ENCODE assay signal across 26 cellular contexts in genomic region chr7:127270093-127270492, GRCh38. TPM values are rescaled to one million over a fixed set of nuclear protein-coding genes. Genes with fewer than 3 reads are reported as not detected.
DNase-seq lines count a peak whose midpoint lies in the region; ATAC-seq, FAIRE-seq and TF ChIP-seq lines count a peak whose summit lies in the region.
"Had no signal": no experiment of that assay in that cellular context is flagged by ENCODE, and none has a peak within 500 bp of the region (broad histone marks: within the 10 kb centered on the region; RNA-seq: fewer than 3 reads in every experiment).

No MANE protein-coding gene starts in this region.

- H3K36me3 Mint-ChIP-seq in CD8-positive, alpha-beta T cell: no peaks in the 10 kb centered on the region

- H3K27ac Mint-ChIP-seq in CD8-positive, alpha-beta T cell: no peak overlapping the region
- H3K27ac Mint-ChIP-seq: CD4-positive, alpha-beta T cell; CD8-positive, alpha-beta memory T cell had no signal

- H3K4me3 ChIP-seq in HepG2 (replicated peaks in 1 of 3; ENCODE audit: insufficient read depth in 1 of 3, low read depth in 2 of 3, low read length in 3 of 3) (no peak overlapping the region), right lobe of liver (no peak overlapping the region), K562 (no peak overlapping the region), BE2C (ENCODE audit: low read depth, low read length) (no peak overlapping the region)
- H3K4me3 ChIP-seq in CD8-positive, alpha-beta T cell (ENCODE audit: low read depth, low read length): no peak overlapping the region
- H3K4me3 ChIP-seq: BLaER1 treated with 17β-estradiol and CSF1 and Interleukin-3, amounts not matched to agents 10 nM and 100 nM; GM12878 had no signal

- TF ChIP-seq EP300 in HepG2 (IDR thresholded peaks at IDR 0.05; ENCODE audit: low read depth in 2 of 2, low read length in 2 of 2): no peak
- TF ChIP-seq EP300 in HepG2 (CRISPR knock-in tag; IDR thresholded peaks at IDR 0.05; ENCODE audit: borderline replicate concordance): no peak
- TF ChIP-seq EP300 in K562 (IDR thresholded peaks at IDR 0.05; ENCODE audit: low read length): no peak

- no peak overlapping the region for H3K4me3 Mint-ChIP-seq in CD8-positive, alpha-beta T cell
- H3K4me3 Mint-ChIP-seq: CD4-positive, alpha-beta T cell; CD8-positive, alpha-beta memory T cell had no signal

- TF ChIP-seq CTCF in HepG2 (CRISPR knock-in tag; IDR thresholded peaks at IDR 0.05) (no peak), right lobe of liver (IDR thresholded peaks at IDR 0.05) (no peak), K562 (IDR thresholded peaks at IDR 0.05 in 2 of 3, conservative IDR thresholded peaks at IDR 0.05 in 1 of 3; ENCODE audit: insufficient read depth in 2 of 3, low read depth in 1 of 3, low read length in 3 of 3) (no peak), BE2C (IDR thresholded peaks at IDR 0.05; ENCODE audit: low read depth, low read length) (no peak)
- TF ChIP-seq CTCF in CD8-positive, alpha-beta T cell (IDR thresholded peaks at IDR 0.05): no peak

- H3K4me2 ChIP-seq in HepG2 (ENCODE audit: low read depth, low read length): no peak overlapping the region
- H3K4me2 ChIP-seq in K562 (ENCODE audit: insufficient read depth, low read length): no peak overlapping the region
- H3K4me2 ChIP-seq: BLaER1 treated with 17β-estradiol and CSF1 and Interleukin-3, amounts not matched to agents 10 nM and 100 nM had no signal

- ATAC-seq in HepG2 (no peak), right lobe of liver (no peak), K562 (no peak)
- no peak for ATAC-seq in CD8-positive, alpha-beta T cell
- ATAC-seq: GM12878 had no signal

- H3K9me3 Mint-ChIP-seq in CD8-positive, alpha-beta T cell: no peaks in the 10 kb centered on the region
- H3K9me3 Mint-ChIP-seq: CD4-positive, alpha-beta T cell had no signal

- TF ChIP-seq RAD21 in HepG2 (CRISPR knock-in tag; IDR thresholded peaks at IDR 0.05): no peak
- TF ChIP-seq RAD21 in K562 (CRISPR knock-in tag; conservative IDR thresholded peaks at IDR 0.05 in 1 of 2, IDR thresholded peaks at IDR 0.05 in 1 of 2): no peak

- CTCF ChIA-PET in HepG2 (lab: Yijun Ruan, JAX; ENCODE audit: low intra/inter-chr PET ratio, low total read pairs) (no interaction called here), K562 (lab: Yijun Ruan, JAX; ENCODE audit: low intra/inter-chr PET ratio) (no interaction called here)
- CTCF ChIA-PET in CD8-positive, alpha-beta T cell (lab: Charles Lee): no interaction called here

- in situ Hi-C loops in HepG2 (cut with HindIII; ENCODE audit: extremely low pct_ligation_motif_present, low pct_unique_long_range_greater_than_20kb) (no loop called here), K562 (cut with MboI) (no loop called here)

- H3K36me3 ChIP-seq in HepG2 (replicated peaks in 1 of 2; ENCODE audit: control insufficient read depth in 1 of 2, insufficient read depth in 2 of 2, low read length in 2 of 2) (no peaks in the 10 kb centered on the region), right lobe of liver (no peaks in the 10 kb centered on the region), K562 (ENCODE audit: control insufficient read depth, insufficient read depth, low read length) (no peaks in the 10 kb centered on the region), BE2C (no peaks in the 10 kb centered on the region)
- no peaks in the 10 kb centered on the region for H3K36me3 ChIP-seq in CD8-positive, alpha-beta T cell (ENCODE audit: insufficient read depth, low read length)
- H3K36me3 ChIP-seq: BLaER1 treated with 17β-estradiol and CSF1 and Interleukin-3, amounts not matched to agents 10 nM and 100 nM had no signal

- H3K9me3 ChIP-seq in HepG2 (ENCODE audit: low read length) (no peaks in the 10 kb centered on the region), right lobe of liver (no peaks in the 10 kb centered on the region), K562 (replicated peaks; ENCODE audit: control insufficient read depth, insufficient read depth, low read depth, low read length) (no peaks in the 10 kb centered on the region), BE2C (no peaks in the 10 kb centered on the region)
- H3K9me3 ChIP-seq in CD8-positive, alpha-beta T cell (ENCODE audit: low read length): no peaks in the 10 kb centered on the region
- H3K9me3 ChIP-seq: BLaER1 treated with 17β-estradiol and CSF1 and Interleukin-3, amounts not matched to agents 10 nM and 100 nM had no signal

- intact Hi-C loops in HepG2 (cut with micrococcal nuclease; ENCODE audit: unreplicated experiment) (no loop called here), right lobe of liver (cut with DNase I) (no loop called here), K562 (cut with micrococcal nuclease) (no loop called here)
- intact Hi-C loops in CD8-positive, alpha-beta T cell (cut with DNase I, micrococcal nuclease): no loop called here

- FAIRE-seq in HepG2 (lab: Jason Lieb, UNC) (no peak), K562 (lab: Jason Lieb, UNC) (no peak)
- FAIRE-seq: GM12878, GM12892, GM18507 had no signal

- H3K27ac ChIP-seq in HepG2 (ENCODE audit: extremely low read length, insufficient read depth, low read length) (no peak overlapping the region), right lobe of liver (no peak overlapping the region), K562 (ENCODE audit: extremely low read depth, low read depth, low read length) (no peak overlapping the region)
- H3K27ac ChIP-seq in CD8-positive, alpha-beta T cell (ENCODE audit: low read depth, low read length): no peak overlapping the region
- H3K27ac ChIP-seq: 22Rv1; BLaER1 treated with 17β-estradiol and CSF1 and Interleukin-3, amounts not matched to agents 10 nM and 100 nM; C4-2B had no signal

- H3K4me1 ChIP-seq in HepG2 (ENCODE audit: insufficient read depth, low read length) (no peaks in the 10 kb centered on the region), right lobe of liver (no peaks in the 10 kb centered on the region), K562 (replicated peaks in 1 of 2; ENCODE audit: control insufficient read depth in 2 of 2, insufficient read depth in 2 of 2, low read length in 2 of 2) (no peaks in the 10 kb centered on the region), BE2C (no peaks in the 10 kb centered on the region)
- H3K4me1 ChIP-seq in CD8-positive, alpha-beta T cell (ENCODE audit: insufficient read depth, low read length): no peaks in the 10 kb centered on the region
- H3K4me1 ChIP-seq: BLaER1 treated with 17β-estradiol and CSF1 and Interleukin-3, amounts not matched to agents 10 nM and 100 nM had no signal

- H2AFZ ChIP-seq in HepG2 (ENCODE audit: low read length): no peak overlapping the region
- H2AFZ ChIP-seq in K562 (ENCODE audit: low read depth, low read length): no peak overlapping the region

- POLR2A ChIA-PET in HepG2 (lab: Yijun Ruan, JAX): no interaction called here
- POLR2A ChIA-PET in K562 (lab: Yijun Ruan, JAX): interaction anchor here (0.6 kb wide), 1 partner anchor 13 kb away, joined by 3 read pairs; no protein-coding TSS in a partner anchor
- POLR2A ChIA-PET in CD8-positive, alpha-beta T cell (lab: Charles Lee): no interaction called here

- TF ChIP-seq POLR2A in HepG2 (IDR thresholded peaks at IDR 0.05; ENCODE audit: insufficient read depth in 1 of 2, low read depth in 2 of 2, low read length in 2 of 2) (no peak), right lobe of liver (IDR thresholded peaks at IDR 0.05) (no peak), K562 (conservative IDR thresholded peaks at IDR 0.05) (no peak)

- H3K9ac ChIP-seq in HepG2 (ENCODE audit: insufficient read depth, low read depth, low read length) (no peak overlapping the region), K562 (ENCODE audit: insufficient read depth in 1 of 2, low read depth in 2 of 2, low read length in 2 of 2) (no peak overlapping the region)
- H3K9ac ChIP-seq: BLaER1 treated with 17β-estradiol and CSF1 and Interleukin-3, amounts not matched to agents 10 nM and 100 nM had no signal

- no peaks in the 10 kb centered on the region for H3K9me1 ChIP-seq in K562 (ENCODE audit: control insufficient read depth, insufficient read depth, low read length)

- WGBS in HepG2 (ENCODE audit: low lambda C conversion rate): 85% methylated on average over 1 of the region's 1 CpG
- WGBS in right lobe of liver (ENCODE audit: insufficient coverage, low coverage, low lambda C conversion rate, missing lambda C conversion rate): 89% methylated on average over 1 of the region's 1 CpG
- WGBS in K562 (ENCODE audit: insufficient coverage, low coverage, missing lambda C conversion rate): 0% methylated on average over 1 of the region's 1 CpG

- H3K4me1 Mint-ChIP-seq in CD8-positive, alpha-beta T cell (ENCODE audit: low read depth): no peaks in the 10 kb centered on the region
- H3K4me1 Mint-ChIP-seq: CD8-positive, alpha-beta memory T cell had no signal

- no peaks in the 10 kb centered on the region for H3K79me2 ChIP-seq in HepG2 (ENCODE audit: insufficient read depth, low read length)
- H3K79me2 ChIP-seq in K562 (ENCODE audit: control insufficient read depth, insufficient read depth, low read length): no peaks in the 10 kb centered on the region

- DNase-seq in HepG2 (ENCODE audit: low spot score) (no peak), right lobe of liver (no peak), K562 (ENCODE audit: extremely low read depth in 1 of 4, low spot score in 3 of 4) (no peak), BE2C (no peak)
- no peak for DNase-seq in CD8-positive, alpha-beta T cell
- DNase-seq: ACHN; CD4-positive, alpha-beta T cell; CD8-positive, alpha-beta memory T cell; COR-L47; DMS 273 treated with DMSO at 0.1 percent for 48 hours; DMS153; DMS53; DMS79; DND-41; EL; GDM1 had no signal

- H4K20me1 ChIP-seq in HepG2 (ENCODE audit: insufficient read depth, low read length) (no peaks in the 10 kb centered on the region), K562 (replicated peaks; ENCODE audit: control insufficient read depth, insufficient read depth, low read length) (no peaks in the 10 kb centered on the region)
- H4K20me1 ChIP-seq: BLaER1 treated with 17β-estradiol and CSF1 and Interleukin-3, amounts not matched to agents 10 nM and 100 nM had no signal

- BruUV-seq in HepG2 (replicated peaks; lab: Mats Ljungman, UMichigan) (no TSS peak), K562 (replicated peaks; lab: Mats Ljungman, UMichigan) (no TSS peak)

- H3K27me3 ChIP-seq in HepG2 (ENCODE audit: control insufficient read depth in 1 of 2, insufficient read depth in 2 of 2, low read length in 2 of 2) (no peaks in the 10 kb centered on the region), right lobe of liver (no peaks in the 10 kb centered on the region), K562 (ENCODE audit: control insufficient read depth in 2 of 2, insufficient read depth in 2 of 2, low read length in 2 of 2) (no peaks in the 10 kb centered on the region), BE2C (peaks cover 24% of the 10 kb centered on the region)
- H3K27me3 ChIP-seq in CD8-positive, alpha-beta T cell (ENCODE audit: insufficient read depth, low read length): no peaks in the 10 kb centered on the region
- H3K27me3 ChIP-seq: BLaER1 treated with 17β-estradiol and CSF1 and Interleukin-3, amounts not matched to agents 10 nM and 100 nM had no signal

- peaks cover 37% of the 10 kb centered on the region for H3K27me3 Mint-ChIP-seq in CD8-positive, alpha-beta T cell (ENCODE audit: low read depth)

RNA-seq across cellular contexts. Expression of gene GRM8, which starts 17.4 kb away (rescaled TPM):
- not detected in 2 replicates for total RNA-seq in HepG2 (2016; rRNA removed; fragmentation: Illumina TruSeq; extraction: Trizol)
- not detected in 2 replicates for total RNA-seq in HepG2 (2016; cell fraction: cytosol; rRNA removed; fragmentation: Illumina TruSeq; extraction: Trizol; ENCODE audit: low read depth)
- not detected in 2 replicates for total RNA-seq in HepG2 (2016; cell fraction: insoluble cytoplasmic fraction; rRNA removed; fragmentation: Illumina TruSeq; extraction: Trizol)
- not detected in 2 replicates for total RNA-seq in HepG2 (2016; cell fraction: membrane; rRNA removed; fragmentation: Illumina TruSeq; extraction: Trizol)
- not detected in 2 replicates for total RNA-seq in HepG2 (2016; cell fraction: nucleus; rRNA removed; fragmentation: Illumina TruSeq; extraction: Trizol)
- polyA plus RNA-seq in HepG2 (2011; rRNA removed): not detected in 2 replicates
- polyA plus RNA-seq in HepG2 (2011; cell fraction: cytosol; rRNA removed): not detected in 2 replicates
- polyA plus RNA-seq in HepG2 (2011; cell fraction: nucleus; rRNA removed): not detected in 2 replicates
- not detected in 2 replicates for polyA plus RNA-seq in HepG2 (2012)
- not detected in 2 replicates for polyA plus RNA-seq in HepG2 (2016; cell fraction: cytosol; fragmentation: Illumina TruSeq; extraction: Trizol; ENCODE audit: low read depth)
- not detected in 2 replicates for polyA plus RNA-seq in HepG2 (2016; cell fraction: insoluble cytoplasmic fraction; fragmentation: Illumina TruSeq; extraction: Trizol; ENCODE audit: low read depth)
- not detected in 2 replicates for polyA plus RNA-seq in HepG2 (2016; cell fraction: membrane; fragmentation: Illumina TruSeq; extraction: Trizol; ENCODE audit: low read depth)
- polyA plus RNA-seq in HepG2 (2016; cell fraction: nucleus; fragmentation: Illumina TruSeq; extraction: Trizol; ENCODE audit: insufficient read depth, low read depth): not detected in 2 replicates
- not detected in 2 replicates for polyA minus RNA-seq in HepG2 (2011; rRNA and poly(A)+ RNA removed; ENCODE audit: low replicate concordance)
- not detected in 2 replicates for polyA minus RNA-seq in HepG2 (2011; cell fraction: cytosol; rRNA and poly(A)+ RNA removed)
- polyA minus RNA-seq in HepG2 (2011; cell fraction: nucleus; rRNA and poly(A)+ RNA removed): not detected in 2 replicates
- total RNA-seq in right lobe of liver: 1 to 10 TPM in 4 of 6 experiments, under 1 TPM in 2; 0.12 to 8.4 (median 2.7) TPM
- total RNA-seq in K562 (2011; cell fraction: chromatin; rRNA removed; ENCODE audit: low replicate concordance): 0.35 TPM in 1 of 2 replicates, not detected in the other
- 0.33 TPM in 1 of 2 replicates, not detected in the other for total RNA-seq in K562 (2011; cell fraction: nucleolus; rRNA removed)
- total RNA-seq in K562 (2011; cell fraction: nucleoplasm; rRNA removed): not detected in 2 replicates
- not detected in 2 replicates for total RNA-seq in K562 (2014; rRNA removed)
- total RNA-seq in K562 (2014; rRNA removed; fragmentation: Illumina TruSeq; extraction: Trizol): not detected in 2 replicates
- not detected in 2 replicates for total RNA-seq in K562 (2015; rRNA removed; fragmentation: Illumina TruSeq; extraction: Trizol)
- total RNA-seq in K562 (2021): 0.13 TPM in 1 of 2 replicates, not detected in the other
- polyA plus RNA-seq in K562 (2011; rRNA removed): 0.13 TPM in 1 of 2 replicates, not detected in the other
- polyA plus RNA-seq in K562 (2011; cell fraction: cytosol; rRNA removed): 0.04 and 0.18 TPM in 2 replicates
- not detected in 2 replicates for polyA plus RNA-seq in K562 (2011; cell fraction: nucleus; rRNA removed)
- polyA plus RNA-seq in K562 (2012): 0.09 and 0.10 TPM in 2 replicates
- polyA plus RNA-seq in K562 (2014; fragmentation: Illumina TruSeq; extraction: Trizol): not detected in 2 replicates
- not detected for polyA plus RNA-seq in K562 (2014; fragmentation: Nextera tagmentation; extraction: Ambion mirVana)
- not detected in 2 replicates for polyA plus RNA-seq in K562 (2014; rRNA removed)
- not detected in 2 replicates for polyA minus RNA-seq in K562 (2011; rRNA and poly(A)+ RNA removed)
- polyA minus RNA-seq in K562 (2011; cell fraction: cytosol; rRNA and poly(A)+ RNA removed): not detected in 2 replicates
- 0.44 TPM in 1 of 2 replicates, not detected in the other for polyA minus RNA-seq in K562 (2011; cell fraction: nucleus; rRNA and poly(A)+ RNA removed)
- total RNA-seq in CD8-positive, alpha-beta T cell: not detected
- 1.5 TPM for polyA plus RNA-seq in BE2C (2012; ENCODE audit: insufficient read depth, insufficient read length, low read depth)
- total RNA-seq: A172; CD4-positive, alpha-beta T cell; CD8-positive, alpha-beta memory T cell; G401 had no signal
- polyA plus RNA-seq: AG04450; BJ; CD8-positive, alpha-beta memory T cell had no signal

Comparison
In these comparisons a context has a peak if more than half of its experiments do, and no peak if none do; other contexts are left out.
1. Of the 241 proteins assayed by ChIP-seq in both HepG2 and K562: peak only in HepG2: MAFF and MAFK; only in K562: MAFG; in both: none; in neither: 238.